Comparison of ENCODE assay signal across 8 cellular contexts in genomic region chr3:160226026-160226739, GRCh38.
DNase-seq lines count a peak whose midpoint lies in the region; ATAC-seq lines count a peak whose summit lies in the region.

No MANE protein-coding gene starts in this region.

- peak; percentile 2 for ATAC-seq in GM21786 (IDR thresholded peaks at IDR 0.05; ENCODE audit: unreplicated experiment)
- peak; percentile 22 for ATAC-seq in stimulated activated memory B cell treated with anti-CD40 and anti-IgM and Interleukin-4, amounts not matched to agents 10 μg/mL and 1 μg/mL and 100 μg/mL, for 72 hours

- H3K9me3 ChIP-seq in adipocyte (ENCODE audit: control insufficient read depth, low read length): no peaks in the 10 kb centered on the region

- H3K27ac Mint-ChIP-seq in stimulated activated memory B cell treated with anti-CD40 and anti-IgM and Interleukin-4, amounts not matched to agents 10 μg/mL and 1 μg/mL and 100 μg/mL, for 72 hours: no peak overlapping the region

- H3K9ac ChIP-seq in adipocyte (ENCODE audit: low read length): no peak overlapping the region

- peaks cover 3% of the 10 kb centered on the region for H3K4me1 ChIP-seq in adipocyte (ENCODE audit: control insufficient read depth, insufficient read depth, low read length)

- H3K27me3 Mint-ChIP-seq in stimulated activated memory B cell treated with anti-CD40 and anti-IgM and Interleukin-4, amounts not matched to agents 10 μg/mL and 1 μg/mL and 100 μg/mL, for 72 hours: peaks cover 51% of the 10 kb centered on the region

- H3K4me3 Mint-ChIP-seq in stimulated activated memory B cell treated with anti-CD40 and anti-IgM and Interleukin-4, amounts not matched to agents 10 μg/mL and 1 μg/mL and 100 μg/mL, for 72 hours: peak overlapping the region; percentile 82

- no peaks in the 10 kb centered on the region for H3K36me3 ChIP-seq in adipocyte (ENCODE audit: control insufficient read depth, insufficient read depth, low read length, severe bottlenecking)

- H3K36me3 Mint-ChIP-seq in stimulated activated memory B cell treated with anti-CD40 and anti-IgM and Interleukin-4, amounts not matched to agents 10 μg/mL and 1 μg/mL and 100 μg/mL, for 72 hours: no peaks in the 10 kb centered on the region

- peaks cover 21% of the 10 kb centered on the region for H3K27me3 ChIP-seq in adipocyte (replicated peaks; ENCODE audit: control insufficient read depth, insufficient read depth, low read length)

- H3K4me3 ChIP-seq in adipocyte (ENCODE audit: low read length): peak overlapping the region; percentile 82

- H3K9me3 Mint-ChIP-seq in stimulated activated memory B cell treated with anti-CD40 and anti-IgM and Interleukin-4, amounts not matched to agents 10 μg/mL and 1 μg/mL and 100 μg/mL, for 72 hours: no peaks in the 10 kb centered on the region

- peaks cover 15% of the 10 kb centered on the region for H3K4me1 Mint-ChIP-seq in stimulated activated memory B cell treated with anti-CD40 and anti-IgM and Interleukin-4, amounts not matched to agents 10 μg/mL and 1 μg/mL and 100 μg/mL, for 72 hours

- DNase-seq in NCI-H510A (lab: John Stamatoyannopoulos, UW): peak; percentile 13
- no peak for DNase-seq in NCI-H510A treated with DMSO at 0.1 percent for 48 hours (lab: John Stamatoyannopoulos, UW)
- DNase-seq in NCI-H1092 (lab: John Stamatoyannopoulos, UW): peak; percentile 29
- peak; percentile 38 for DNase-seq in adipocyte (ENCODE audit: low read depth)
- DNase-seq in iPS-NIHi11 (ENCODE audit: low spot score): peak; percentile 45
- no peak for DNase-seq in GOT3 (lab: John Stamatoyannopoulos, UW)

Comparison
In these comparisons a context has a peak if more than half of its experiments do, and no peak if none do; other contexts are left out.
1. DNase-seq: peak in NCI-H510A (single experiment), NCI-H1092 (single experiment), adipocyte (single experiment) and iPS-NIHi11 (single experiment); none in NCI-H510A treated with DMSO at 0.1 percent for 48 hours (single experiment) and GOT3 (single experiment).